In the genomic region with DNA sequence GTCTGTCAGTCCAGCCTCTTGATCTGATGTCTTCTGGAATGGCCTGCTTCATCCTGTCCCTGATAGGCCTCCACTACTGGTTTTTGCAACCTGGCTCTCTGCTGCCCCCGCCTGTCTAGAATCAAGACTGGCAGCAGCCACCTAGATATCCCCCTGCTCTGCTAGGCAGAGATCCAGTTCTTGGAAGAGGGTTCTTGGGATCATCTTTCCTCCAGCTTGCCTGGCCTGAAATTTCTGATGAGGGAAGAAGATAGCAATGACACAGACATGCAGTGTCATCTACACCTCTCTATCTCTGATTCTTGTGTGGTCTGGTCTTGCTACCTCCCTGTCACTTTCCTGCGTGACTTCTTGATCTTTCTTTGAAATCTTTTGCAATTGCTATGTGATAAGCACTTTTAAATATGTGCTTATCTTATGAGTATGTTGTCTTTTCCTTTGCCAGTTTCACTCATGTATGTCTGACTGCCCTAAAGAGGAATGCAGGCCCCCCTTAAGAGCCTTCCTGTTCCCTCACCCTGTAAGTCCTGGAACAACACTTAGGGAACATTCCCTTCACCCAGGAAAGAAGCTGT, we compare ENCODE assay signal across 8 cellular contexts. TPM values are rescaled to one million over a fixed set of nuclear protein-coding genes. Genes with fewer than 3 reads are reported as not detected.
DNase-seq lines count a peak whose midpoint lies in the region; ATAC-seq, FAIRE-seq and TF ChIP-seq lines count a peak whose summit lies in the region.

No MANE protein-coding gene starts in this region.

- H3K79me2 ChIP-seq in GM23248 (ENCODE audit: insufficient read depth) (no peaks in the 10 kb centered on the region), H1 (ENCODE audit: control insufficient read depth in 1 of 2, insufficient read depth in 2 of 2, low read length in 2 of 2) (no peaks in the 10 kb centered on the region)

- H3K4me1 Mint-ChIP-seq in stimulated activated effector memory CD8-positive, alpha-beta T cell treated with anti-CD3 and anti-CD28 coated beads, Interleukin-12 subunit alpha, Interleukin-12 subunit beta, amount 100 ng/mL, for 72 hours, result peaks cover 82% of the 10 kb centered on the region

- CTCF ChIA-PET in H1 (lab: Charles Lee; ENCODE audit: partially characterized antibody), result interaction anchor here (0.6 to 4.1 kb wide), 16 partner anchors 9 to 179 kb away, joined by 3 to 26 read pairs (median 4); partner anchors contain the start of genes DPEP2 and DUS2

- no peaks in the 10 kb centered on the region for H3K9me3 Mint-ChIP-seq in stimulated activated effector memory CD8-positive, alpha-beta T cell treated with anti-CD3 and anti-CD28 coated beads, Interleukin-12 subunit alpha, Interleukin-12 subunit beta, amount 100 ng/mL, for 72 hours

- no peak overlapping the region for H4K91ac ChIP-seq in H1 (replicated peaks; ENCODE audit: insufficient read length, low read length)

- no peak overlapping the region for H4K5ac ChIP-seq in H1 (ENCODE audit: insufficient read length, low read depth, low read length)

- peaks cover 7% of the 10 kb centered on the region; the same call in 1 of the 2 replicates for H3K36me3 ChIP-seq in GM23248 (ENCODE audit: low read depth)
- peaks cover 0 to 19% (median 10%) of the 10 kb centered on the region in 4 experiments; a peak in 7 of 8 replicates for H3K36me3 ChIP-seq in H1 (ENCODE audit: control insufficient read depth in 2 of 4, insufficient read depth in 4 of 4, low read length in 3 of 4)

- peak; percentile 70 to 80 for TF ChIP-seq RAD21 in H1 (IDR thresholded peaks at IDR 0.05 in 1 of 2, conservative IDR thresholded peaks at IDR 0.05 in 1 of 2; ENCODE audit: low read depth in 2 of 2, low read length in 2 of 2)

- peak; percentile 74 to 88 (median 81) for TF ChIP-seq CTCF in H1 (IDR thresholded peaks at IDR 0.05; ENCODE audit: control extremely low read depth in 1 of 3, insufficient read depth in 1 of 3, low read depth in 1 of 3, low read length in 3 of 3)

- H2BK15ac ChIP-seq in H1 (ENCODE audit: low read length), result no peak overlapping the region

- peaks cover 19% of the 10 kb centered on the region for H3K4me1 ChIP-seq in GM23248 (ENCODE audit: insufficient read depth)
- H3K4me1 ChIP-seq in H1 (replicated peaks in 1 of 4; ENCODE audit: control insufficient read depth in 3 of 4, insufficient read depth in 4 of 4, low read length in 3 of 4), result no peaks in the 10 kb centered on the region

- no peak overlapping the region for H3K4me3 ChIP-seq in GM23248
- H3K4me3 ChIP-seq in H1 (ENCODE audit: extremely low read depth in 1 of 4, insufficient read depth in 2 of 4, low read depth in 3 of 4, low read length in 4 of 4), result no peak overlapping the region

- no peak overlapping the region for H2BK5ac ChIP-seq in H1 (ENCODE audit: low read depth, low read length)

- H3K23ac ChIP-seq in H1 (ENCODE audit: insufficient read length), result no peak overlapping the region

- TF ChIP-seq EP300 in H1 (IDR thresholded peaks at IDR 0.05; ENCODE audit: borderline replicate concordance in 1 of 2, low read depth in 2 of 2, low read length in 2 of 2), result no peak

- H2AFZ ChIP-seq in GM23248, result no peak overlapping the region
- no peak overlapping the region for H2AFZ ChIP-seq in H1 (ENCODE audit: low read length)

- no peaks in the 10 kb centered on the region for H3K9me2 ChIP-seq in GM23248 (ENCODE audit: insufficient read depth)

- H4K20me1 ChIP-seq in GM23248 (ENCODE audit: insufficient read depth), result no peaks in the 10 kb centered on the region
- peaks cover 0 to 2% of the 10 kb centered on the region in 2 experiments for H4K20me1 ChIP-seq in H1 (replicated peaks in 1 of 2; ENCODE audit: control insufficient read depth in 1 of 2, insufficient read depth in 2 of 2, low read length in 2 of 2)

- H3K27ac ChIP-seq in GM23248, result peak overlapping the region; percentile 59
- H3K27ac ChIP-seq in H1 (ENCODE audit: low read depth, low read length), result no peak overlapping the region

- in situ Hi-C loops in GM23248 (cut with MboI), result no loop called here

- FAIRE-seq in H1 (lab: Jason Lieb, UNC), result peak; percentile 65

- DNase-seq in AML-193 (lab: John Stamatoyannopoulos, UW) (peak; percentile 63 to 67), GM23248 (peak; percentile 80), NCI-H82 treated with DMSO at 0.1 percent for 48 hours (lab: John Stamatoyannopoulos, UW; ENCODE audit: unreplicated experiment) (peak; percentile 17), H1 (ENCODE audit: low read depth in 1 of 2, low spot score in 2 of 2) (peak in 1 of 2 experiments; percentile 85), middle frontal gyrus (ENCODE audit: extremely low spot score, low spot score) (peak; percentile 27)
- peak; percentile 85 for DNase-seq in activated CD8-positive, alpha-beta memory T cell treated with anti-CD3 and anti-CD28 coated beads for 24 hours
- DNase-seq in stimulated activated effector memory CD8-positive, alpha-beta T cell treated with anti-CD3 and anti-CD28 coated beads, Interleukin-12 subunit alpha, Interleukin-12 subunit beta, amount 100 ng/mL, for 72 hours (ENCODE audit: low spot score in 2 of 2), result peak; percentile 60 to 85

- H3K56ac ChIP-seq in H1 (replicated peaks; ENCODE audit: insufficient read length, low read depth, low read length), result no peak overlapping the region

- POLR2A ChIA-PET in H1 (lab: Charles Lee; ENCODE audit: partially characterized antibody), result interaction anchor here (1.4 to 2.0 kb wide), 3 partner anchors 12 to 123 kb away, joined by 3 to 6 read pairs (median 4); partner anchors contain the start of gene NFATC3

- ATAC-seq in stimulated activated effector memory CD8-positive, alpha-beta T cell treated with anti-CD3 and anti-CD28 coated beads, Interleukin-12 subunit alpha, Interleukin-12 subunit beta, amount 100 ng/mL, for 72 hours, result peak; percentile 72
- ATAC-seq in HG03469 (IDR thresholded peaks at IDR 0.05; ENCODE audit: unreplicated experiment), result no peak

- H3K4me3 Mint-ChIP-seq in stimulated activated effector memory CD8-positive, alpha-beta T cell treated with anti-CD3 and anti-CD28 coated beads, Interleukin-12 subunit alpha, Interleukin-12 subunit beta, amount 100 ng/mL, for 72 hours, result peak overlapping the region; percentile 12

- H4K8ac ChIP-seq in H1 (ENCODE audit: extremely low read depth, insufficient read depth, low read length), result no peak overlapping the region

- no peak overlapping the region for H2AK5ac ChIP-seq in H1 (ENCODE audit: low read depth, low read length)

- H3K9ac ChIP-seq in GM23248 (peak overlapping the region; percentile 47), H1 (replicated peaks in 1 of 4; ENCODE audit: extremely low read depth in 1 of 4, low read depth in 3 of 4, low read length in 3 of 4) (no peak overlapping the region)

- no peak overlapping the region for H2BK12ac ChIP-seq in H1 (ENCODE audit: low read depth, low read length)

- no peak overlapping the region for H3K18ac ChIP-seq in H1 (ENCODE audit: extremely low read depth, low read length)

- H3K9me3 ChIP-seq in GM23248 (ENCODE audit: low read depth) (no peaks in the 10 kb centered on the region), H1 (ENCODE audit: insufficient read depth in 2 of 2, low read depth in 1 of 2, low read length in 1 of 2) (no peaks in the 10 kb centered on the region)

- no peaks in the 10 kb centered on the region for H3K27me3 ChIP-seq in GM23248 (replicated peaks; ENCODE audit: insufficient read depth)
- H3K27me3 ChIP-seq in H1 (replicated peaks in 1 of 4; ENCODE audit: control insufficient read depth in 3 of 4, extremely low read depth in 1 of 4, insufficient read depth in 3 of 4, low read length in 3 of 4), result no peaks in the 10 kb centered on the region; a peak in 1 of 7 replicates

- H2BK120ac ChIP-seq in H1 (replicated peaks; ENCODE audit: low read depth, low read length), result no peak overlapping the region

- H3K27ac Mint-ChIP-seq in stimulated activated effector memory CD8-positive, alpha-beta T cell treated with anti-CD3 and anti-CD28 coated beads, Interleukin-12 subunit alpha, Interleukin-12 subunit beta, amount 100 ng/mL, for 72 hours, result peak overlapping the region; percentile 83

- H3K4me2 ChIP-seq in GM23248 (ENCODE audit: unreplicated experiment) (peak overlapping the region; percentile 26), H1 (ENCODE audit: insufficient read depth in 1 of 2, low read depth in 2 of 2, low read length in 2 of 2) (no peak overlapping the region)

- 43 to 44% methylated on average over 2 of the region's 2 CpGs for WGBS in GM23248 (ENCODE audit: low coverage in 1 of 2, low lambda C conversion rate in 2 of 2, missing lambda C conversion rate in 2 of 2), 2 experiments
- WGBS in H1 (ENCODE audit: extremely low coverage in 1 of 2, insufficient coverage in 1 of 2, insufficient read length in 1 of 2, insufficient replicate concordance in 2 of 2, low coverage in 1 of 2, low lambda C conversion rate in 2 of 2, missing lambda C conversion rate in 1 of 2), 2 experiments, result 54% methylated on average over 2 of the region's 2 CpGs; no CpG with 5 or more reads in 1 of the 2 experiments

- H2BK20ac ChIP-seq in H1 (ENCODE audit: low read length), result no peak overlapping the region

- no peak overlapping the region for H3K4ac ChIP-seq in H1 (replicated peaks; ENCODE audit: insufficient read length, low read depth, low read length)

- H3K14ac ChIP-seq in H1 (ENCODE audit: insufficient read length), result no peak overlapping the region

- no peak for TF ChIP-seq POLR2A in H1 (IDR thresholded peaks at IDR 0.05; ENCODE audit: control extremely low read depth in 1 of 2, low read depth in 2 of 2, low read length in 2 of 2)

- H3K36me3 Mint-ChIP-seq in stimulated activated effector memory CD8-positive, alpha-beta T cell treated with anti-CD3 and anti-CD28 coated beads, Interleukin-12 subunit alpha, Interleukin-12 subunit beta, amount 100 ng/mL, for 72 hours, result peaks cover 63% of the 10 kb centered on the region

- no peaks in the 10 kb centered on the region for H3K23me2 ChIP-seq in H1 (ENCODE audit: low read depth, low read length)

- peaks cover 32% of the 10 kb centered on the region for H3F3A ChIP-seq in GM23248 (ENCODE audit: insufficient read depth)

- no peaks in the 10 kb centered on the region for H3K79me1 ChIP-seq in H1 (ENCODE audit: low read depth, low read length)

RNA-seq across cellular contexts. Expression of gene NFATC3, which starts 20.3 kb away (rescaled TPM):
- total RNA-seq in GM23248 (2014; rRNA removed; shearing (Covaris generic)), result 14.2 and 17.5 TPM in 2 replicates
- 10.2 and 12.3 TPM in 2 replicates for polyA plus RNA-seq in GM23248 (2016; fragmentation: Nextera tagmentation; extraction: Ambion mirVana)
- total RNA-seq in H1 (2021; fragmentation: NEBNext Ultra II Directional; extraction: Animal tissue kit (Norgen Biotek cat#: 25700)), result 30.2 and 34.5 TPM in 2 replicates
- polyA plus RNA-seq in H1 (2011; rRNA removed), result 12.0 and 17.6 TPM in 2 replicates
- polyA plus RNA-seq in H1 (2011; cell fraction: cytosol; rRNA removed), result 12.8 TPM
- polyA plus RNA-seq in H1 (2011; cell fraction: nucleus; rRNA removed), result 15.0 TPM
- polyA plus RNA-seq in H1 (2012, experiment 1 of 2), result 10.3 to 13.5 TPM (median 10.7 TPM) in 4 replicates
- 2.0 TPM for polyA plus RNA-seq in H1 (2012, experiment 2 of 2)
- polyA plus RNA-seq in H1 (2013, experiment 1 of 2), result 16.8 TPM
- 17.3 TPM for polyA plus RNA-seq in H1 (2013, experiment 2 of 2)
- 62.0 and 80.7 TPM in 2 replicates for polyA minus RNA-seq in H1 (2011; rRNA and poly(A)+ RNA removed)
- polyA minus RNA-seq in H1 (2011; cell fraction: cytosol; rRNA and poly(A)+ RNA removed), result 26.1 TPM
- polyA minus RNA-seq in H1 (2011; cell fraction: nucleus; rRNA and poly(A)+ RNA removed), result 43.2 TPM

RNA-seq across cellular contexts. Expression of gene DUS2, which starts 41.8 kb away (rescaled TPM):
- 18.4 and 25.8 TPM in 2 replicates for total RNA-seq in GM23248 (2014; rRNA removed; shearing (Covaris generic))
- 14.0 and 15.1 TPM in 2 replicates for polyA plus RNA-seq in GM23248 (2016; fragmentation: Nextera tagmentation; extraction: Ambion mirVana)
- 24.5 and 27.0 TPM in 2 replicates for total RNA-seq in H1 (2021; fragmentation: NEBNext Ultra II Directional; extraction: Animal tissue kit (Norgen Biotek cat#: 25700))
- 17.2 and 20.9 TPM in 2 replicates for polyA plus RNA-seq in H1 (2011; rRNA removed)
- polyA plus RNA-seq in H1 (2011; cell fraction: cytosol; rRNA removed), result 22.2 TPM
- polyA plus RNA-seq in H1 (2011; cell fraction: nucleus; rRNA removed), result 35.4 TPM
- 15.5 to 20.7 TPM (median 20.4 TPM) in 4 replicates for polyA plus RNA-seq in H1 (2012, experiment 1 of 2)
- polyA plus RNA-seq in H1 (2012, experiment 2 of 2), result 12.7 TPM
- 12.3 TPM for polyA plus RNA-seq in H1 (2013, experiment 1 of 2)
- polyA plus RNA-seq in H1 (2013, experiment 2 of 2), result 10.4 TPM
- 24.0 and 31.2 TPM in 2 replicates for polyA minus RNA-seq in H1 (2011; rRNA and poly(A)+ RNA removed)
- 17.2 TPM for polyA minus RNA-seq in H1 (2011; cell fraction: cytosol; rRNA and poly(A)+ RNA removed)
- polyA minus RNA-seq in H1 (2011; cell fraction: nucleus; rRNA and poly(A)+ RNA removed), result 27.8 TPM

RNA-seq across cellular contexts. Expression of gene DDX28, which starts 41.8 kb away (rescaled TPM):
- total RNA-seq in GM23248 (2014; rRNA removed; shearing (Covaris generic)), result 8.8 and 9.7 TPM in 2 replicates
- polyA plus RNA-seq in GM23248 (2016; fragmentation: Nextera tagmentation; extraction: Ambion mirVana) (8.3 and 9.0 TPM in 2 replicates), H1 (2011; rRNA removed) (28.1 and 30.3 TPM in 2 replicates)
- total RNA-seq in H1 (2021; fragmentation: NEBNext Ultra II Directional; extraction: Animal tissue kit (Norgen Biotek cat#: 25700)), result 16.8 and 17.2 TPM in 2 replicates
- 27.4 TPM for polyA plus RNA-seq in H1 (2011; cell fraction: cytosol; rRNA removed)
- polyA plus RNA-seq in H1 (2011; cell fraction: nucleus; rRNA removed), result 25.0 TPM
- 13.7 to 19.1 TPM (median 17.3 TPM) in 4 replicates for polyA plus RNA-seq in H1 (2012, experiment 1 of 2)
- 21.1 TPM for polyA plus RNA-seq in H1 (2012, experiment 2 of 2)
- 12.0 TPM for polyA plus RNA-seq in H1 (2013, experiment 1 of 2)
- polyA plus RNA-seq in H1 (2013, experiment 2 of 2), result 10.7 TPM
- polyA minus RNA-seq in H1 (2011; rRNA and poly(A)+ RNA removed), result 24.2 and 24.9 TPM in 2 replicates
- 13.0 TPM for polyA minus RNA-seq in H1 (2011; cell fraction: cytosol; rRNA and poly(A)+ RNA removed)
- polyA minus RNA-seq in H1 (2011; cell fraction: nucleus; rRNA and poly(A)+ RNA removed), result 34.5 TPM

RNA-seq across cellular contexts. Expression of gene DPEP2NB, which starts 49.2 kb away (rescaled TPM):
- total RNA-seq in GM23248 (2014; rRNA removed; shearing (Covaris generic)), result not detected in 2 replicates
- polyA plus RNA-seq in GM23248 (2016; fragmentation: Nextera tagmentation; extraction: Ambion mirVana), result not detected in 2 replicates
- not detected in 2 replicates for total RNA-seq in H1 (2021; fragmentation: NEBNext Ultra II Directional; extraction: Animal tissue kit (Norgen Biotek cat#: 25700))
- not detected in 2 replicates for polyA plus RNA-seq in H1 (2011; rRNA removed)
- not detected for polyA plus RNA-seq in H1 (2011; cell fraction: cytosol; rRNA removed)
- polyA plus RNA-seq in H1 (2011; cell fraction: nucleus; rRNA removed), result not detected
- polyA plus RNA-seq in H1 (2012, experiment 1 of 2), result not detected in 4 replicates
- polyA plus RNA-seq in H1 (2012, experiment 2 of 2), result not detected
- not detected for polyA plus RNA-seq in H1 (2013, experiment 1 of 2)
- polyA plus RNA-seq in H1 (2013, experiment 2 of 2), result not detected
- polyA minus RNA-seq in H1 (2011; rRNA and poly(A)+ RNA removed), result 0.20 TPM in 1 of 2 replicates, not detected in the other
- not detected for polyA minus RNA-seq in H1 (2011; cell fraction: cytosol; rRNA and poly(A)+ RNA removed)
- not detected for polyA minus RNA-seq in H1 (2011; cell fraction: nucleus; rRNA and poly(A)+ RNA removed)
